Comparison of ENCODE assay signal across 8 cellular contexts in the genomic region with DNA sequence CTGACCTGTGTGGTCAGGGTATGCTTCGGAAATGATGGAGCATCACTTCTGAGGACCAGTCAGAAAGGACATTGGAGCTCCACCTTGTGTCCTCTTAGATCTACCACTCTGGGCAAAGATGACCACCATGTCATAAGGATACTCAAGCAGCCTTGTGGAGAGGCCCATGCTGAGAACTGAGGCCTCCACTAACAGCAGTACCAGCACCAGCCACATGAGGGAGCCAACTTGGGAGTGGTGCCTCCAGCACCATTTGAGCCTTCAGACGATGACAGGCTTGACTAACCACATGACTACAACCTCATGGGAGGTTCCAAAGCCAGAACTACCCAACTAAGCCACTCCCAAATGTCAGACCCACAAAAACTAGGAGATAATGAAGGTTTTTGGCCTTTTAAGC.
DNase-seq lines count a peak whose midpoint lies in the region; ATAC-seq and TF ChIP-seq lines count a peak whose summit lies in the region.

No MANE protein-coding gene starts in this region.

- no peak overlapping the region for H2AFZ ChIP-seq in mammary epithelial cell (ENCODE audit: low read depth, low read length)

- dilution Hi-C loops in mammary epithelial cell (cut with HindIII; ENCODE audit: low sequenced_read_pairs): no loop called here

- no peak overlapping the region for H3K4me3 Mint-ChIP-seq in osteocyte (ENCODE audit: unreplicated experiment)

- H3K27me3 ChIP-seq in mammary epithelial cell (ENCODE audit: insufficient read depth, low read length): no peaks in the 10 kb centered on the region

- no peaks in the 10 kb centered on the region for H3K36me3 ChIP-seq in mammary epithelial cell (ENCODE audit: insufficient read depth, low read length)

- H3K27ac ChIP-seq in mammary epithelial cell (ENCODE audit: insufficient read depth, low read depth, low read length): no peak overlapping the region

- CTCF ChIA-PET in mammary epithelial cell (lab: Charles Lee; ENCODE audit: low non-redundant PET): no interaction called here

- intact Hi-C loops in mammary epithelial cell (cut with micrococcal nuclease): no loop called here

- no TSS peak for BruUV-seq in mammary epithelial cell (replicated peaks; lab: Mats Ljungman, UMichigan)

- TF ChIP-seq CTCF in mammary epithelial cell (conservative IDR thresholded peaks at IDR 0.05 in 1 of 2, IDR thresholded peaks at IDR 0.05 in 1 of 2; ENCODE audit: extremely low read depth in 1 of 2, insufficient read depth in 1 of 2, low read depth in 1 of 2, low read length in 2 of 2) (peak; percentile 45), osteocyte (IDR thresholded peaks at IDR 0.05) (peak; percentile 34)

- DNase-seq in ELF-1 (ENCODE audit: low read depth, low spot score) (peak; percentile 89), RPMI7951 (ENCODE audit: low read depth) (peak; percentile 47), mammary epithelial cell (peak; percentile 20), osteocyte (ENCODE audit: extremely low spot score, unreplicated experiment) (no peak), NCI-H1048 (lab: John Stamatoyannopoulos, UW) (no peak), NCI-H446 treated with DMSO at 0.1 percent for 48 hours (lab: John Stamatoyannopoulos, UW) (no peak)

- in situ Hi-C loops in mammary epithelial cell (cut with MboI; ENCODE audit: low sequenced_read_pairs in 2 of 2): loop anchor here in 1 of 2 donors (25.0 kb wide), 1 partner anchor 296 kb away; no protein-coding TSS in a partner anchor

- H3K9me3 ChIP-seq in mammary epithelial cell (replicated peaks; ENCODE audit: insufficient read depth, low read length): peaks cover 5% of the 10 kb centered on the region

- no peaks in the 10 kb centered on the region for H3K4me1 Mint-ChIP-seq in osteocyte (ENCODE audit: unreplicated experiment)

- H3K27ac Mint-ChIP-seq in osteocyte (ENCODE audit: unreplicated experiment): no peak overlapping the region

- no peaks in the 10 kb centered on the region for H3K36me3 Mint-ChIP-seq in osteocyte (ENCODE audit: unreplicated experiment)

- H3K79me2 ChIP-seq in mammary epithelial cell (ENCODE audit: insufficient read depth, low read length): no peaks in the 10 kb centered on the region

- no peak overlapping the region for H3K4me2 ChIP-seq in mammary epithelial cell (ENCODE audit: insufficient read depth, low read depth, low read length)

- WGBS in mammary epithelial cell (ENCODE audit: low coverage, missing lambda C conversion rate): 83% methylated on average over 1 of the region's 2 CpGs

- ATAC-seq in HG02938 (IDR thresholded peaks at IDR 0.05; ENCODE audit: unreplicated experiment) (peak; percentile 68), GM21576 (IDR thresholded peaks at IDR 0.05; ENCODE audit: unreplicated experiment) (no peak)

- H3K9ac ChIP-seq in mammary epithelial cell (ENCODE audit: insufficient read depth, low read length): no peak overlapping the region

- H3K9me3 Mint-ChIP-seq in osteocyte (ENCODE audit: unreplicated experiment): peaks cover 6% of the 10 kb centered on the region

- no peaks in the 10 kb centered on the region for H4K20me1 ChIP-seq in mammary epithelial cell (ENCODE audit: insufficient read depth, low read length)

- no peak overlapping the region for H3K4me3 ChIP-seq in mammary epithelial cell (replicated peaks in 1 of 3; ENCODE audit: insufficient read depth in 1 of 3, low read depth in 2 of 3, low read length in 3 of 3)

- H3K4me1 ChIP-seq in mammary epithelial cell (ENCODE audit: insufficient read depth, low read length): no peaks in the 10 kb centered on the region

- peaks cover 2% of the 10 kb centered on the region for H3K27me3 Mint-ChIP-seq in osteocyte (ENCODE audit: unreplicated experiment)

Comparison
In these comparisons a context has a peak if more than half of its experiments do, and no peak if none do; other contexts are left out.
1. DNase-seq: peak in ELF-1 (single experiment), RPMI7951 (single experiment) and mammary epithelial cell (single experiment); none in osteocyte (single experiment), NCI-H1048 (single experiment) and NCI-H446 treated with DMSO at 0.1 percent for 48 hours (single experiment).